In the genomic region with DNA sequence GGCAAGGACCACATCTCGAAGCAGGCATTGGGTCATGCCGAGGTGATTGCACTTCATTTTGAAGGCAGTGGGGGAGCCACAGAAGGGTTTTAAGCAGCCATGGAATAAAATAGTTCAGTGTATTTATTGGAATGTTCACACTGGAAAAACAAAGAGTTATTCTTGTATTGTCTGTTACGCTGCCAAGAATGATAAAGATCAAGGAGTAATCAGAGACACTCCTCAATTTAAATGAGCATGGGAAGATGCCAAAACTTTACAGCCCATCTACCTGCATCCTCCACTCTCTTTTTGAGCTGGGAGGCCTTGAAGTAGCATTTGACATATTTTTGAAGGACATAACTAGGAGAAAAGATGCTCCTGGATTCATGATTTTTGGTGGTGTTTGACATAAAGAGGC, we compare ENCODE assay signal across 17 cellular contexts.
DNase-seq lines count a peak whose midpoint lies in the region; ATAC-seq and TF ChIP-seq lines count a peak whose summit lies in the region.
"Had no signal": no experiment of that assay in that cellular context is flagged by ENCODE, and none has a peak within 500 bp of the region (broad histone marks: within the 10 kb centered on the region; RNA-seq: fewer than 3 reads in every experiment).

No MANE protein-coding gene starts in this region.

- POLR2A ChIA-PET in activated CD4-positive, alpha-beta T cell treated with anti-CD3 and anti-CD28 coated beads for 36 hours (lab: Charles Lee), result interaction anchor here (4.3 kb wide), 1 partner anchor 16 kb away, joined by 56 read pairs; no protein-coding TSS in a partner anchor
- POLR2A ChIA-PET in activated naive CD8-positive, alpha-beta T cell treated with anti-CD3 and anti-CD28 coated beads, Interleukin-2, amount 10 ng/mL, durations not matched to agents 7 days and 5 days (lab: Charles Lee), result interaction anchor here (11.6 kb wide), 1 partner anchor 14 kb away, joined by 172 read pairs; no protein-coding TSS in a partner anchor

- peak overlapping the region; percentile 60 for H3K4me3 Mint-ChIP-seq in activated CD4-positive, alpha-beta T cell treated with anti-CD3 and anti-CD28 coated beads for 36 hours
- peak overlapping the region; percentile 79 for H3K4me3 Mint-ChIP-seq in activated naive CD8-positive, alpha-beta T cell treated with anti-CD3 and anti-CD28 coated beads, Interleukin-2, amount 10 ng/mL, durations not matched to agents 7 days and 5 days

- H3K36me3 Mint-ChIP-seq in activated CD4-positive, alpha-beta T cell treated with anti-CD3 and anti-CD28 coated beads for 36 hours (ENCODE audit: low read depth), result peaks cover 79% of the 10 kb centered on the region
- H3K36me3 Mint-ChIP-seq in activated naive CD8-positive, alpha-beta T cell treated with anti-CD3 and anti-CD28 coated beads, Interleukin-2, amount 10 ng/mL, durations not matched to agents 7 days and 5 days, result peaks cover 63% of the 10 kb centered on the region

- no peaks in the 10 kb centered on the region for H3K27me3 Mint-ChIP-seq in activated CD4-positive, alpha-beta T cell treated with anti-CD3 and anti-CD28 coated beads for 36 hours
- no peaks in the 10 kb centered on the region for H3K27me3 Mint-ChIP-seq in activated naive CD8-positive, alpha-beta T cell treated with anti-CD3 and anti-CD28 coated beads, Interleukin-2, amount 10 ng/mL, durations not matched to agents 7 days and 5 days

- intact Hi-C loops in activated CD4-positive, alpha-beta T cell treated with anti-CD3 and anti-CD28 coated beads for 36 hours (cut with DNase I, micrococcal nuclease), result loop anchor here (5.0 to 10.0 kb wide), 4 partner anchors 342 to 1865 kb away; partner anchors contain the start of genes CUL3 (in 2 of the 2) and IRS1 (in 1 of the 2)
- intact Hi-C loops in thyroid gland (cut with DNase I), result no loop called here

- H3K4me1 Mint-ChIP-seq in activated CD4-positive, alpha-beta T cell treated with anti-CD3 and anti-CD28 coated beads for 36 hours, result peaks cover 100% of the 10 kb centered on the region
- H3K4me1 Mint-ChIP-seq in activated naive CD8-positive, alpha-beta T cell treated with anti-CD3 and anti-CD28 coated beads, Interleukin-2, amount 10 ng/mL, durations not matched to agents 7 days and 5 days, result peaks cover 92% of the 10 kb centered on the region

- H3K9me3 Mint-ChIP-seq in activated CD4-positive, alpha-beta T cell treated with anti-CD3 and anti-CD28 coated beads for 36 hours (ENCODE audit: low read depth), result no peaks in the 10 kb centered on the region
- no peaks in the 10 kb centered on the region for H3K9me3 Mint-ChIP-seq in activated naive CD8-positive, alpha-beta T cell treated with anti-CD3 and anti-CD28 coated beads, Interleukin-2, amount 10 ng/mL, durations not matched to agents 7 days and 5 days

- H3K4me1 ChIP-seq in thyroid gland, result peaks cover 8 to 20% of the 10 kb centered on the region in 2 donors
- H3K4me1 ChIP-seq: left ventricle myocardium inferior had no signal

- no peaks in the 10 kb centered on the region for H3K36me3 ChIP-seq in thyroid gland
- H3K36me3 ChIP-seq: left ventricle myocardium inferior, pancreas, upper lobe of right lung had no signal

- H3K27me3 ChIP-seq in thyroid gland, result no peaks in the 10 kb centered on the region
- H3K27me3 ChIP-seq: foreskin keratinocyte, pancreas, upper lobe of right lung had no signal

- H3K27ac Mint-ChIP-seq in activated CD4-positive, alpha-beta T cell treated with anti-CD3 and anti-CD28 coated beads for 36 hours, result peak overlapping the region; percentile 98
- H3K27ac Mint-ChIP-seq in activated naive CD8-positive, alpha-beta T cell treated with anti-CD3 and anti-CD28 coated beads, Interleukin-2, amount 10 ng/mL, durations not matched to agents 7 days and 5 days, result peak overlapping the region; percentile 91

- no peak for TF ChIP-seq POLR2A in thyroid gland (IDR thresholded peaks at IDR 0.05)

- no peak for DNase-seq in activated CD4-positive, alpha-beta T cell treated with anti-CD3 and anti-CD28 coated beads for 36 hours
- no peak for DNase-seq in activated CD4-positive, alpha-beta T cell treated with anti-CD3 and anti-CD28 coated beads for 4 hours
- peak; percentile 48 for DNase-seq in LNCaP clone FGC (ENCODE audit: low read depth)
- no peak for DNase-seq in activated naive CD8-positive, alpha-beta T cell treated with anti-CD3 and anti-CD28 coated beads, Interleukin-2, amount 10 ng/mL, durations not matched to agents 7 days and 5 days
- peak; percentile 63 for DNase-seq in pons (ENCODE audit: low spot score)
- no peak for DNase-seq in Ammon's horn (ENCODE audit: low spot score)
- no peak for DNase-seq in thyroid gland
- no peak for DNase-seq in superior temporal gyrus (ENCODE audit: extremely low spot score)
- DNase-seq: activated CD8-positive, alpha-beta memory T cell treated with anti-CD3 and anti-CD28 coated beads, Interleukin-2, amount 50 U/mL, for 4 hours; C1 segment of cervical spinal cord; foreskin keratinocyte; IMR-90; left ventricle myocardium inferior; NCI-H1105 treated with DMSO at 0.1 percent for 48 hours; pancreas; stimulated activated CD4-positive, alpha-beta T cell treated with anti-CD3 and anti-CD28 coated beads, Interleukin-4, amount 100 ng/mL, for 4 hours; upper lobe of right lung had no signal

- H3K27ac ChIP-seq in thyroid gland, result no peak overlapping the region
- H3K27ac ChIP-seq: foreskin keratinocyte, left ventricle myocardium inferior, pancreas, upper lobe of right lung had no signal

- H3K9me3 ChIP-seq in thyroid gland, result no peaks in the 10 kb centered on the region
- H3K9me3 ChIP-seq: left ventricle myocardium inferior, pancreas, upper lobe of right lung had no signal

- TF ChIP-seq CTCF in LNCaP clone FGC (IDR thresholded peaks at IDR 0.05; ENCODE audit: control insufficient read depth, extremely low read depth, insufficient read depth), result no peak
- TF ChIP-seq CTCF in thyroid gland (IDR thresholded peaks at IDR 0.05), result no peak

- H3K4me3 ChIP-seq in LNCaP clone FGC (ENCODE audit: low read depth, low read length), result no peak overlapping the region
- no peak overlapping the region for H3K4me3 ChIP-seq in thyroid gland (replicated peaks in 1 of 3)
- H3K4me3 ChIP-seq: left ventricle myocardium inferior, pancreas, upper lobe of right lung had no signal

- ATAC-seq in activated CD4-positive, alpha-beta T cell treated with anti-CD3 and anti-CD28 coated beads for 36 hours, result no peak
- no peak for ATAC-seq in activated naive CD8-positive, alpha-beta T cell treated with anti-CD3 and anti-CD28 coated beads, Interleukin-2, amount 10 ng/mL, durations not matched to agents 7 days and 5 days (ENCODE audit: low read depth)
- ATAC-seq: foreskin keratinocyte, upper lobe of right lung had no signal

- CTCF ChIA-PET in activated CD4-positive, alpha-beta T cell treated with anti-CD3 and anti-CD28 coated beads for 36 hours (lab: Charles Lee), result interaction anchor here (1.2 to 4.7 kb wide), 2 partner anchors 9 to 73 kb away, joined by 3 to 53 read pairs; no protein-coding TSS in a partner anchor

- WGBS in thyroid gland, 2 donors, result 84 to 92% methylated on average over 3 of the region's 3 CpGs

Comparison
In these comparisons a context has a peak if more than half of its experiments do, and no peak if none do; other contexts are left out.
1. DNase-seq: peak in LNCaP clone FGC (single experiment) and pons (single experiment); none in activated CD4-positive, alpha-beta T cell treated with anti-CD3 and anti-CD28 coated beads for 36 hours (single experiment), activated CD4-positive, alpha-beta T cell treated with anti-CD3 and anti-CD28 coated beads for 4 hours (0 of 2), activated naive CD8-positive, alpha-beta T cell treated with anti-CD3 and anti-CD28 coated beads, Interleukin-2, amount 10 ng/mL, durations not matched to agents 7 days and 5 days (single experiment), Ammon's horn (single experiment), thyroid gland (0 of 2) and superior temporal gyrus (single experiment).